Comparison of ENCODE assay signal across 8 cellular contexts in genomic region chr11:1882265-1883238, GRCh38. TPM values are rescaled to one million over a fixed set of nuclear protein-coding genes. Genes with fewer than 3 reads are reported as not detected.
A peak's percentile ranks its signal among the peaks of the same experiment; 100 is the strongest.
DNase-seq lines count a peak whose midpoint lies in the region; ATAC-seq and TF ChIP-seq lines count a peak whose summit lies in the region.

No MANE protein-coding gene starts in this region.

- H3K27ac ChIP-seq in CD4-positive, alpha-beta T cell (ENCODE audit: low read depth, low read length) = peak overlapping the region; percentile 29
- H3K27ac ChIP-seq in right lobe of liver = no peak overlapping the region

- ATAC-seq in CD4-positive, alpha-beta T cell (ENCODE audit: poor library complexity) = peak; percentile 91
- ATAC-seq in right lobe of liver (peak; percentile 87 to 95 (median 92)), GM19455 (IDR thresholded peaks at IDR 0.05; ENCODE audit: unreplicated experiment) (no peak)

- intact Hi-C loops in CD4-positive, alpha-beta T cell (cut with DNase I, micrococcal nuclease) = loop anchor here (1.0 to 5.0 kb wide), 4 partner anchors 35 to 270 kb away; partner anchors contain the start of gene TNNT3 (in 1 of the 2)
- intact Hi-C loops in right lobe of liver (cut with DNase I) = no loop called here

- H3K9me3 ChIP-seq in CD4-positive, alpha-beta T cell (ENCODE audit: control insufficient read depth, low read length) = no peaks in the 10 kb centered on the region
- no peaks in the 10 kb centered on the region for H3K9me3 ChIP-seq in right lobe of liver

- CTCF ChIA-PET in CD4-positive, alpha-beta T cell (lab: Charles Lee) = interaction anchor here (0.6 to 1.7 kb wide), 21 partner anchors 12 to 269 kb away, joined by 3 to 37 read pairs (median 4); partner anchors contain the start of genes LSP1, MRPL23 and TNNI2

- 26% methylated on average over 8 of the region's 23 CpGs for WGBS in right lobe of liver (ENCODE audit: insufficient coverage, low coverage, low lambda C conversion rate, missing lambda C conversion rate)

- no peak for TF ChIP-seq POLR2A in right lobe of liver (IDR thresholded peaks at IDR 0.05)

- peak; percentile 93 for TF ChIP-seq CTCF in CD4-positive, alpha-beta T cell (IDR thresholded peaks at IDR 0.05)
- TF ChIP-seq CTCF in choroid plexus epithelial cell (conservative IDR thresholded peaks at IDR 0.05; ENCODE audit: low read depth, low read length) = peak; percentile 92
- TF ChIP-seq CTCF in right lobe of liver (IDR thresholded peaks at IDR 0.05) = peak; percentile 86 to 92 (median 89)

- DNase-seq in CD4-positive, alpha-beta T cell = peak; percentile 71 to 86 (median 75)
- peak; percentile 41 for DNase-seq in HCEC 1CT
- peak; percentile 84 for DNase-seq in NCI-H2227 (lab: John Stamatoyannopoulos, UW; ENCODE audit: unreplicated experiment)
- DNase-seq in activated CD4-positive, alpha-beta T cell treated with anti-CD3 and anti-CD28 coated beads for 48 hours = peak; percentile 87
- peak; percentile 74 for DNase-seq in choroid plexus epithelial cell (ENCODE audit: low read depth)
- peak; percentile 84 to 87 (median 85) for DNase-seq in right lobe of liver
- DNase-seq in stimulated activated CD4-positive, alpha-beta T cell treated with anti-CD3 and anti-CD28 coated beads, TNF-alpha, amount 100 ng/mL, for 1 hour (ENCODE audit: low read depth in 3 of 3, low spot score in 1 of 3) = peak in 2 of 3 donors; percentile 61 to 84

- no peaks in the 10 kb centered on the region for H3K27me3 Mint-ChIP-seq in CD4-positive, alpha-beta T cell

- no peaks in the 10 kb centered on the region for H3K9me3 Mint-ChIP-seq in CD4-positive, alpha-beta T cell

- no peak overlapping the region for H3K4me3 Mint-ChIP-seq in CD4-positive, alpha-beta T cell

- no peaks in the 10 kb centered on the region for H3K27me3 ChIP-seq in CD4-positive, alpha-beta T cell (ENCODE audit: control insufficient read depth, insufficient read depth, low read length)
- H3K27me3 ChIP-seq in right lobe of liver = no peaks in the 10 kb centered on the region

- H3K4me3 ChIP-seq in choroid plexus epithelial cell (ENCODE audit: low read depth, low read length) = no peak overlapping the region
- no peak overlapping the region for H3K4me3 ChIP-seq in right lobe of liver

- peaks cover 15% of the 10 kb centered on the region for H3K4me1 Mint-ChIP-seq in CD4-positive, alpha-beta T cell (ENCODE audit: low read depth)

- peak overlapping the region; percentile 57 for H3K27ac Mint-ChIP-seq in CD4-positive, alpha-beta T cell

- H3K36me3 ChIP-seq in right lobe of liver = no peaks in the 10 kb centered on the region

- POLR2A ChIA-PET in CD4-positive, alpha-beta T cell (lab: Charles Lee) = interaction anchor here (0.6 to 4.7 kb wide), 10 partner anchors 8 to 232 kb away, joined by 3 to 23 read pairs (median 4); partner anchors contain the start of genes LSP1, PRR33 and TNNT3

- no peaks in the 10 kb centered on the region for H3K4me1 ChIP-seq in right lobe of liver

- H3K36me3 Mint-ChIP-seq in CD4-positive, alpha-beta T cell (ENCODE audit: low read depth) = peaks cover 18% of the 10 kb centered on the region

RNA-seq across cellular contexts. Expression of gene PRR33, which starts 9.1 kb away (rescaled TPM):
- total RNA-seq in CD4-positive, alpha-beta T cell = not detected
- not detected for total RNA-seq in right lobe of liver

RNA-seq across cellular contexts. Expression of gene LSP1, which starts 29.7 kb away (rescaled TPM):
- total RNA-seq in CD4-positive, alpha-beta T cell = 100 to 1,000 TPM; 228 to 232 TPM
- total RNA-seq in right lobe of liver = 10 to 100 TPM in 3 of 6 experiments, 1 to 10 TPM in 3; 2.3 to 20.6 (median 8.8) TPM

RNA-seq across cellular contexts. Expression of gene TNNT3, which starts 37.0 kb away (rescaled TPM):
- total RNA-seq in CD4-positive, alpha-beta T cell = 10 to 100 TPM; 19.1 to 21.9 TPM
- 1 to 10 TPM in 1 of 6 experiments, under 1 TPM in 1, not detected in 4; 0.44 to 2.2 TPM for total RNA-seq in right lobe of liver

RNA-seq across cellular contexts. Expression of gene TNNI2, which starts 43.8 kb away (rescaled TPM):
- under 1 TPM in 1 of 2 experiments, not detected in 1; 0.50 TPM for total RNA-seq in CD4-positive, alpha-beta T cell
- 1 to 10 TPM in 2 of 6 experiments, under 1 TPM in 1, not detected in 3; 0.31 to 1.9 (median 1.1) TPM for total RNA-seq in right lobe of liver

RNA-seq across cellular contexts. Expression of gene SYT8, which starts 47.8 kb away (rescaled TPM):
- total RNA-seq in CD4-positive, alpha-beta T cell = not detected
- under 1 TPM in 1 of 6 experiments, not detected in 5; 0.68 TPM for total RNA-seq in right lobe of liver

Comparison
In these comparisons a context has a peak if more than half of its experiments do, and no peak if none do; other contexts are left out.
1. RNA of gene LSP1, which starts 29.7 kb away (total RNA-seq): 228 to 232 TPM in CD4-positive, alpha-beta T cell; 2.3 to 20.6 TPM in right lobe of liver; every median in the first group is over 10 times any median in the second.
2. RNA of gene TNNT3, which starts 37.0 kb away (total RNA-seq): 19.1 to 21.9 TPM in CD4-positive, alpha-beta T cell; 0.44 to 2.2 TPM in right lobe of liver; every median in the first group is over 4 times any median in the second.
3. intact Hi-C loops: an anchor here in CD4-positive, alpha-beta T cell (1.0 to 5.0 kb wide); none called in right lobe of liver.
4. Peak in every context shown above with its lines, with median percentiles within 50 percentile points of each other: DNase-seq and CTCF ChIP-seq.